31 cellular contexts compared by ENCODE assay signal in genomic region chr14:25862068-25862467, GRCh38.
"Had no signal": no experiment of that assay in that cellular context is flagged by ENCODE, and none has a peak within 500 bp of the region (broad histone marks: within the 10 kb centered on the region; RNA-seq: fewer than 3 reads in every experiment).

No MANE protein-coding gene starts in this region.

- ATAC-seq: activated CD4-positive, alpha-beta T cell treated with anti-CD3 and anti-CD28 coated beads for 36 hours; activated CD4-positive, CD25-positive, alpha-beta regulatory T cell treated with anti-CD3 and anti-CD28 coated beads, Interleukin-2, amount 50 U/mL, for 24 hours; activated CD8-positive, alpha-beta T cell treated with anti-CD3 and anti-CD28 coated beads, Interleukin-2, amount 10 ng/mL, durations not matched to agents 7 days and 5 days; PC-3; WTC11 had no signal

- H3K4me3 Mint-ChIP-seq: activated CD4-positive, alpha-beta T cell treated with anti-CD3 and anti-CD28 coated beads for 36 hours; activated CD4-positive, alpha-beta T cell treated with anti-CD3 and anti-CD28 coated beads, Interleukin-2, amount 10 ng/mL, durations not matched to agents 7 days and 5 days; activated CD8-positive, alpha-beta T cell treated with anti-CD3 and anti-CD28 coated beads, Interleukin-2, amount 10 ng/mL, durations not matched to agents 7 days and 5 days; activated naive CD4-positive, alpha-beta T cell treated with anti-CD3 and anti-CD28 coated beads, Interleukin-2, amount 50 U/mL, for 24 hours; activated naive CD8-positive, alpha-beta T cell treated with anti-CD3 and anti-CD28 coated beads, Interleukin-2, amount 10 ng/mL, durations not matched to agents 7 days and 5 days; activated T-cell treated with anti-CD3 and anti-CD28 coated beads, Interleukin-2, amount 50 U/mL, for 24 hours; T-helper 1 cell treated with Interleukin-12 subunit alpha and Interleukin-12 subunit beta and Interleukin-4 antibody, amounts not matched to agents 30 μg/mL and 1 μg/mL, for 36 hours; T-helper 2 cell treated with Interferon-gamma antibody and Interleukin-4, amounts not matched to agents 5 μg/mL and 100 μg/mL, for 36 hours; WTC11 had no signal

- H3K27me3 Mint-ChIP-seq: activated CD4-positive, alpha-beta T cell treated with anti-CD3 and anti-CD28 coated beads for 36 hours; activated CD4-positive, alpha-beta T cell treated with anti-CD3 and anti-CD28 coated beads, Interleukin-2, amount 10 ng/mL, durations not matched to agents 7 days and 5 days; activated naive CD4-positive, alpha-beta T cell treated with anti-CD3 and anti-CD28 coated beads, Interleukin-2, amount 50 U/mL, for 24 hours; activated naive CD8-positive, alpha-beta T cell treated with anti-CD3 and anti-CD28 coated beads, Interleukin-2, amount 10 ng/mL, durations not matched to agents 7 days and 5 days; activated T-cell treated with anti-CD3 and anti-CD28 coated beads, Interleukin-2, amount 50 U/mL, for 24 hours had no signal

- H3K27ac Mint-ChIP-seq: activated CD4-positive, alpha-beta T cell treated with anti-CD3 and anti-CD28 coated beads for 36 hours; activated CD4-positive, alpha-beta T cell treated with anti-CD3 and anti-CD28 coated beads, Interleukin-2, amount 10 ng/mL, durations not matched to agents 7 days and 5 days; activated CD8-positive, alpha-beta T cell treated with anti-CD3 and anti-CD28 coated beads, Interleukin-2, amount 10 ng/mL, durations not matched to agents 7 days and 5 days; activated naive CD4-positive, alpha-beta T cell treated with anti-CD3 and anti-CD28 coated beads, Interleukin-2, amount 50 U/mL, for 24 hours; activated naive CD8-positive, alpha-beta T cell treated with anti-CD3 and anti-CD28 coated beads, Interleukin-2, amount 10 ng/mL, durations not matched to agents 7 days and 5 days; activated T-cell treated with anti-CD3 and anti-CD28 coated beads, Interleukin-2, amount 50 U/mL, for 24 hours; activated T-helper 2 cell treated with anti-CD3 and anti-CD28 coated beads, Interferon-gamma antibody, Interleukin-2, Interleukin-4, amounts not matched to agents 10 μg/mL and 5 μg/mL and 100 μg/mL, durations not matched to agents 14 hours and 24 hours and 36 hours; T-helper 1 cell treated with Interleukin-12 subunit alpha and Interleukin-12 subunit beta and Interleukin-4 antibody, amounts not matched to agents 30 μg/mL and 1 μg/mL, for 36 hours; T-helper 2 cell treated with Interferon-gamma antibody and Interleukin-4, amounts not matched to agents 5 μg/mL and 100 μg/mL, for 36 hours; WTC11 had no signal

- DNase-seq: activated CD4-positive, alpha-beta T cell treated with anti-CD3 and anti-CD28 coated beads for 36 hours; activated CD4-positive, alpha-beta T cell treated with anti-CD3 and anti-CD28 coated beads, Interleukin-2, amount 10 ng/mL, durations not matched to agents 7 days and 5 days; activated CD4-positive, alpha-beta T cell treated with anti-CD3 and anti-CD28 coated beads, Interleukin-2, amount 50 U/mL, for 48 hours; activated CD8-positive, alpha-beta T cell treated with anti-CD3 and anti-CD28 coated beads, Interleukin-2, amount 10 ng/mL, durations not matched to agents 7 days and 5 days; activated gamma-delta T cell; activated naive CD4-positive, alpha-beta T cell treated with Interleukin-2 at 50 U/mL for 16 hours; activated naive CD8-positive, alpha-beta T cell treated with anti-CD3 and anti-CD28 coated beads, Interleukin-2, amount 10 ng/mL, durations not matched to agents 7 days and 5 days; activated T-cell treated with anti-CD3 and anti-CD28 coated beads, Interleukin-2, amount 50 U/mL, for 24 hours; amygdala; MM.1S; MV-4-11; NCI-H1417; NCI-H146; NCI-H187 treated with DMSO at 0.1 percent for 48 hours; NCI-H2081; NCI-H2171; NCI-H226; NCI-H446 treated with DMSO at 0.1 percent for 48 hours; NCI-H69; NK-92 treated with Interleukin-12 subunit alpha and Interleukin-12 subunit beta, amount 100 ng/mL, for 24 hours; PC-3; Peyer's patch; RPMI8226; SHP77 treated with DMSO at 0.1 percent for 48 hours; SK-N-SH had no signal

- H3K4me1 Mint-ChIP-seq: activated CD4-positive, alpha-beta T cell treated with anti-CD3 and anti-CD28 coated beads for 36 hours; activated CD4-positive, alpha-beta T cell treated with anti-CD3 and anti-CD28 coated beads, Interleukin-2, amount 10 ng/mL, durations not matched to agents 7 days and 5 days; activated naive CD4-positive, alpha-beta T cell treated with anti-CD3 and anti-CD28 coated beads, Interleukin-2, amount 50 U/mL, for 24 hours; activated naive CD8-positive, alpha-beta T cell treated with anti-CD3 and anti-CD28 coated beads, Interleukin-2, amount 10 ng/mL, durations not matched to agents 7 days and 5 days; WTC11 had no signal

- H3K36me3 Mint-ChIP-seq: activated naive CD4-positive, alpha-beta T cell treated with anti-CD3 and anti-CD28 coated beads, Interleukin-2, amount 50 U/mL, for 24 hours; activated naive CD8-positive, alpha-beta T cell treated with anti-CD3 and anti-CD28 coated beads, Interleukin-2, amount 10 ng/mL, durations not matched to agents 7 days and 5 days; WTC11 had no signal

- H3K9me3 Mint-ChIP-seq: activated CD4-positive, alpha-beta T cell treated with anti-CD3 and anti-CD28 coated beads, Interleukin-2, amount 10 ng/mL, durations not matched to agents 7 days and 5 days; activated naive CD8-positive, alpha-beta T cell treated with anti-CD3 and anti-CD28 coated beads, Interleukin-2, amount 10 ng/mL, durations not matched to agents 7 days and 5 days; WTC11 had no signal
